Comparison of ENCODE assay signal across 1 cellular context in genomic region chr7:144459635-144460034, GRCh38.
TF ChIP-seq lines count a peak whose summit lies in the region.

No MANE protein-coding gene starts in this region.

TF ChIP-seq in WTC11, 78 proteins besides CTCF, POLR2A, EP300 and RAD21 (continued from another document):
- no peak for TF ChIP-seq ZNF281 (CRISPR knock-in tag; IDR thresholded peaks at IDR 0.05)
- no peak for TF ChIP-seq ZNF512 (CRISPR knock-in tag; IDR thresholded peaks at IDR 0.05; ENCODE audit: borderline replicate concordance)
